In genomic region chr19:3202895-3203294, GRCh38 we compare ENCODE assay signal across 6 cellular contexts. TPM values are rescaled to one million over a fixed set of nuclear protein-coding genes. Genes with fewer than 3 reads are reported as not detected.
"Had no signal": no experiment of that assay in that cellular context is flagged by ENCODE, and none has a peak within 500 bp of the region (broad histone marks: within the 10 kb centered on the region; RNA-seq: fewer than 3 reads in every experiment).

No MANE protein-coding gene starts in this region.

RNA-seq across cellular contexts. Expression of gene S1PR4, which starts 24.3 kb away (rescaled TPM):
- total RNA-seq: GM23248, H1, H4, H7, H9, HFFc6 had no signal
